17 cellular contexts compared by ENCODE assay signal in genomic region chr1:52635321-52636089, GRCh38. TPM values are rescaled to one million over a fixed set of nuclear protein-coding genes. Genes with fewer than 3 reads are reported as not detected.
DNase-seq lines count a peak whose midpoint lies in the region; ATAC-seq and TF ChIP-seq lines count a peak whose summit lies in the region.
"Had no signal": no experiment of that assay in that cellular context is flagged by ENCODE, and none has a peak within 500 bp of the region (broad histone marks: within the 10 kb centered on the region; RNA-seq: fewer than 3 reads in every experiment).

No MANE protein-coding gene starts in this region.

- H3K4me3 Mint-ChIP-seq in activated naive CD4-positive, alpha-beta T cell treated with anti-CD3 and anti-CD28 coated beads, Interleukin-2, amount 10 ng/mL, durations not matched to agents 7 days and 5 days: peak overlapping the region; percentile 84
- H3K4me3 Mint-ChIP-seq in activated naive CD8-positive, alpha-beta T cell treated with anti-CD3 and anti-CD28 coated beads for 36 hours: peak overlapping the region; percentile 44
- H3K4me3 Mint-ChIP-seq in stimulated activated memory B cell treated with anti-CD40 and anti-IgM and Interleukin-4, amounts not matched to agents 10 μg/mL and 1 μg/mL and 100 μg/mL, for 72 hours: peak overlapping the region; percentile 44
- no peak overlapping the region for H3K4me3 Mint-ChIP-seq in progenitor cell of endocrine pancreas (ENCODE audit: low read depth)

- H3K36me3 ChIP-seq in OCI-LY1 (ENCODE audit: insufficient read depth, low read length): no peaks in the 10 kb centered on the region; the same call in 1 of the 2 replicates

- H3K9me2 ChIP-seq in OCI-LY1 (ENCODE audit: low read depth, low read length): no peaks in the 10 kb centered on the region

- H3K4me1 Mint-ChIP-seq in activated naive CD4-positive, alpha-beta T cell treated with anti-CD3 and anti-CD28 coated beads, Interleukin-2, amount 10 ng/mL, durations not matched to agents 7 days and 5 days: peaks cover 79% of the 10 kb centered on the region
- H3K4me1 Mint-ChIP-seq in activated naive CD8-positive, alpha-beta T cell treated with anti-CD3 and anti-CD28 coated beads for 36 hours: peaks cover 71% of the 10 kb centered on the region
- peaks cover 64% of the 10 kb centered on the region for H3K4me1 Mint-ChIP-seq in stimulated activated memory B cell treated with anti-CD40 and anti-IgM and Interleukin-4, amounts not matched to agents 10 μg/mL and 1 μg/mL and 100 μg/mL, for 72 hours
- peaks cover 11% of the 10 kb centered on the region for H3K4me1 Mint-ChIP-seq in progenitor cell of endocrine pancreas (ENCODE audit: low read depth)

- no peaks in the 10 kb centered on the region for H3K9me3 ChIP-seq in OCI-LY1 (ENCODE audit: low read length)

- H2AFZ ChIP-seq in OCI-LY1 (ENCODE audit: low read length): no peak overlapping the region

- TF ChIP-seq CTCF in OCI-LY1 (IDR thresholded peaks at IDR 0.05; ENCODE audit: low read length) (no peak; the same call in 1 of the 2 replicates), progenitor cell of endocrine pancreas (IDR thresholded peaks at IDR 0.05; ENCODE audit: unreplicated experiment) (no peak)

- H3K4me1 ChIP-seq in OCI-LY1 (ENCODE audit: insufficient read depth, low read length, severe bottlenecking): peaks cover 86% of the 10 kb centered on the region

- H3K9ac ChIP-seq in OCI-LY1 (ENCODE audit: low read length): peak overlapping the region; percentile 23; the same call in 1 of the 2 replicates

- H3K27ac ChIP-seq in OCI-LY1 (ENCODE audit: low read depth, low read length, poor library complexity, severe bottlenecking): peak overlapping the region; percentile 98

- H3K4me2 ChIP-seq in OCI-LY1 (ENCODE audit: low read length): peak overlapping the region; percentile 80

- no peaks in the 10 kb centered on the region; the same call in 1 of the 2 replicates for H3K79me2 ChIP-seq in OCI-LY1 (ENCODE audit: insufficient read depth, low read length)

- no peaks in the 10 kb centered on the region for H4K20me1 ChIP-seq in OCI-LY1 (ENCODE audit: insufficient read depth, low read length)

- H3K4me3 ChIP-seq in OCI-LY1 (ENCODE audit: low read depth, low read length, poor library complexity, severe bottlenecking): no peak overlapping the region

- H3K9me3 Mint-ChIP-seq in activated naive CD4-positive, alpha-beta T cell treated with anti-CD3 and anti-CD28 coated beads, Interleukin-2, amount 10 ng/mL, durations not matched to agents 7 days and 5 days: peaks cover 15% of the 10 kb centered on the region
- no peaks in the 10 kb centered on the region for H3K9me3 Mint-ChIP-seq in activated naive CD8-positive, alpha-beta T cell treated with anti-CD3 and anti-CD28 coated beads for 36 hours
- no peaks in the 10 kb centered on the region for H3K9me3 Mint-ChIP-seq in stimulated activated memory B cell treated with anti-CD40 and anti-IgM and Interleukin-4, amounts not matched to agents 10 μg/mL and 1 μg/mL and 100 μg/mL, for 72 hours
- H3K9me3 Mint-ChIP-seq in progenitor cell of endocrine pancreas (ENCODE audit: low read depth): no peaks in the 10 kb centered on the region
- H3K9me3 Mint-ChIP-seq: nephron had no signal

- DNase-seq in activated naive CD4-positive, alpha-beta T cell treated with anti-CD3 and anti-CD28 coated beads, Interleukin-2, amount 10 ng/mL, durations not matched to agents 7 days and 5 days: no peak
- no peak for DNase-seq in activated naive CD4-positive, alpha-beta T cell treated with anti-CD3 and anti-CD28 coated beads, Interleukin-2, amount 50 U/mL, for 16 hours
- no peak for DNase-seq in activated naive CD8-positive, alpha-beta T cell treated with anti-CD3 and anti-CD28 coated beads for 36 hours
- no peak for DNase-seq in progenitor cell of endocrine pancreas (ENCODE audit: low spot score, unreplicated experiment)
- DNase-seq: glutamatergic neuron, kidney glomerular epithelial cell, NCI-H2171 treated with DMSO at 0.1 percent for 48 hours, right cardiac atrium, T1000 had no signal

- no peaks in the 10 kb centered on the region for H3F3A ChIP-seq in OCI-LY1 (ENCODE audit: insufficient read depth, low read length)

- peak overlapping the region; percentile 91 for H3K27ac Mint-ChIP-seq in activated naive CD4-positive, alpha-beta T cell treated with anti-CD3 and anti-CD28 coated beads, Interleukin-2, amount 10 ng/mL, durations not matched to agents 7 days and 5 days
- H3K27ac Mint-ChIP-seq in activated naive CD8-positive, alpha-beta T cell treated with anti-CD3 and anti-CD28 coated beads for 36 hours: peak overlapping the region; percentile 89
- peak overlapping the region; percentile 96 for H3K27ac Mint-ChIP-seq in stimulated activated memory B cell treated with anti-CD40 and anti-IgM and Interleukin-4, amounts not matched to agents 10 μg/mL and 1 μg/mL and 100 μg/mL, for 72 hours
- H3K27ac Mint-ChIP-seq in progenitor cell of endocrine pancreas: no peak overlapping the region

- no peaks in the 10 kb centered on the region for H3K27me3 ChIP-seq in OCI-LY1 (ENCODE audit: insufficient read depth, low read length)

- H3K36me3 Mint-ChIP-seq in activated naive CD4-positive, alpha-beta T cell treated with anti-CD3 and anti-CD28 coated beads, Interleukin-2, amount 10 ng/mL, durations not matched to agents 7 days and 5 days: peaks cover 38% of the 10 kb centered on the region
- H3K36me3 Mint-ChIP-seq in activated naive CD8-positive, alpha-beta T cell treated with anti-CD3 and anti-CD28 coated beads for 36 hours: peaks cover 24% of the 10 kb centered on the region
- H3K36me3 Mint-ChIP-seq in stimulated activated memory B cell treated with anti-CD40 and anti-IgM and Interleukin-4, amounts not matched to agents 10 μg/mL and 1 μg/mL and 100 μg/mL, for 72 hours: peaks cover 8% of the 10 kb centered on the region
- peaks cover 1% of the 10 kb centered on the region for H3K36me3 Mint-ChIP-seq in progenitor cell of endocrine pancreas (ENCODE audit: insufficient read depth)

- CTCF ChIA-PET in activated naive CD4-positive, alpha-beta T cell treated with anti-CD3 and anti-CD28 coated beads, Interleukin-2, amount 10 ng/mL, durations not matched to agents 7 days and 5 days (lab: Charles Lee): interaction anchor here (1.2 to 3.4 kb wide), 3 partner anchors 48 to 231 kb away, joined by 3 to 19 read pairs (median 4); partner anchors contain the start of genes ORC1 and PRPF38A

- peaks cover 14% of the 10 kb centered on the region for H3K27me3 Mint-ChIP-seq in activated naive CD4-positive, alpha-beta T cell treated with anti-CD3 and anti-CD28 coated beads, Interleukin-2, amount 10 ng/mL, durations not matched to agents 7 days and 5 days
- H3K27me3 Mint-ChIP-seq in activated naive CD8-positive, alpha-beta T cell treated with anti-CD3 and anti-CD28 coated beads for 36 hours: no peaks in the 10 kb centered on the region
- no peaks in the 10 kb centered on the region for H3K27me3 Mint-ChIP-seq in stimulated activated memory B cell treated with anti-CD40 and anti-IgM and Interleukin-4, amounts not matched to agents 10 μg/mL and 1 μg/mL and 100 μg/mL, for 72 hours
- peaks cover 31% of the 10 kb centered on the region for H3K27me3 Mint-ChIP-seq in progenitor cell of endocrine pancreas

- no peak for ATAC-seq in stimulated activated memory B cell treated with anti-CD40 and anti-IgM and Interleukin-4, amounts not matched to agents 10 μg/mL and 1 μg/mL and 100 μg/mL, for 72 hours
- ATAC-seq in GM18519 (IDR thresholded peaks at IDR 0.05; ENCODE audit: low FRiP score, unreplicated experiment) (no peak), HG02840 (IDR thresholded peaks at IDR 0.05; ENCODE audit: low FRiP score, unreplicated experiment) (no peak)
- ATAC-seq: Panc1, right cardiac atrium had no signal

RNA-seq across cellular contexts. Expression of gene SHISAL2A, which starts 2.5 kb away (rescaled TPM):
- 10 to 100 TPM; 13.7 to 14.2 TPM for total RNA-seq in activated naive CD8-positive, alpha-beta T cell treated with anti-CD3 and anti-CD28 coated beads for 36 hours
- 0.29 and 0.38 TPM in 2 replicates for total RNA-seq in progenitor cell of endocrine pancreas
- total RNA-seq: G401, LHCN-M2, right cardiac atrium had no signal

RNA-seq across cellular contexts. Expression of gene GPX7, which starts 33.3 kb away (rescaled TPM):
- 10 to 100 TPM; 29.4 to 31.1 TPM for total RNA-seq in activated naive CD8-positive, alpha-beta T cell treated with anti-CD3 and anti-CD28 coated beads for 36 hours
- total RNA-seq in progenitor cell of endocrine pancreas: 26.7 and 28.9 TPM in 2 replicates
- total RNA-seq: G401 had no signal

Comparison
In these comparisons a context has a peak if more than half of its experiments do, and no peak if none do; other contexts are left out.
1. RNA of gene SHISAL2A, which starts 2.5 kb away (total RNA-seq): 13.7 to 14.2 TPM in activated naive CD8-positive, alpha-beta T cell treated with anti-CD3 and anti-CD28 coated beads for 36 hours; 0.29 to 0.38 TPM in progenitor cell of endocrine pancreas; every median in the first group is over 10 times any median in the second.